Comparison of ENCODE assay signal across 12 cellular contexts in the genomic region with DNA sequence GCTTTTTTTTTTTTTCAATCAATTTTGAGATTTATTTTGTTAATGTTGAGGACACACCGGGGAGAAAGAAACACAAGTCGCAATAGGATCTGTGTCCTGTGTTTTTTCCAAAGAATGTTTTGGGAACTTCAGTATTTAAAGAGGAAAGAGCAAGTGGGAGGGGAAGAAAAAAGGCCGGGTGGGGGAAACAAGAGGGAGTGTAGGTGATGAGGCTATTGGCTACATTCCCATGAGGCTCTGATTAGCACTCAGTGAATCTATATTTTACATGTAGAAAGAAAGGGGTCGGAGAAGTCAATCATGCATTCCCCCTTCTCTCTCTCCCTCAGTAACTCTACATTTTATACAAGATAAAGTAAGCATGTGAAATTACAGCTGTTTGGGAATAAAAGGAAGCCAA. TPM values are rescaled to one million over a fixed set of nuclear protein-coding genes. Genes with fewer than 3 reads are reported as not detected.
DNase-seq lines count a peak whose midpoint lies in the region; ATAC-seq and TF ChIP-seq lines count a peak whose summit lies in the region.
"Had no signal": no experiment of that assay in that cellular context is flagged by ENCODE, and none has a peak within 500 bp of the region (broad histone marks: within the 10 kb centered on the region; RNA-seq: fewer than 3 reads in every experiment).

No MANE protein-coding gene starts in this region.

- peak overlapping the region in 3 of 4 donors; percentile 16 to 80 (median 35) for H3K4me3 Mint-ChIP-seq in CD4-positive, CD25-positive, alpha-beta regulatory T cell
- no peak overlapping the region for H3K4me3 Mint-ChIP-seq in Calu3 (ENCODE audit: low read depth, unreplicated experiment)
- no peak overlapping the region for H3K4me3 Mint-ChIP-seq in activated T-cell treated with anti-CD3 and anti-CD28 coated beads, Interleukin-2, amount 50 U/mL, for 72 hours

- CTCF ChIA-PET in Calu3 (lab: Charles Lee) = no interaction called here

- no peak for TF ChIP-seq CTCF in esophagus squamous epithelium (IDR thresholded peaks at IDR 0.05)
- no peak for TF ChIP-seq CTCF in gastrocnemius medialis (IDR thresholded peaks at IDR 0.05 in 4 of 5, conservative IDR thresholded peaks at IDR 0.05 in 1 of 5)
- no peak for TF ChIP-seq CTCF in Calu3 (IDR thresholded peaks at IDR 0.05; ENCODE audit: unreplicated experiment)

- no peak for TF ChIP-seq POLR2A in esophagus squamous epithelium (IDR thresholded peaks at IDR 0.05)
- TF ChIP-seq POLR2A in gastrocnemius medialis (IDR thresholded peaks at IDR 0.05) = no peak

- peaks cover 0 to 32% (median 11%) of the 10 kb centered on the region in 7 donors for H3K9me3 Mint-ChIP-seq in CD4-positive, CD25-positive, alpha-beta regulatory T cell
- H3K9me3 Mint-ChIP-seq in Calu3 (ENCODE audit: low read depth, unreplicated experiment) = peaks cover 5% of the 10 kb centered on the region
- peaks cover 10% of the 10 kb centered on the region in 2 donors for H3K9me3 Mint-ChIP-seq in activated T-cell treated with anti-CD3 and anti-CD28 coated beads, Interleukin-2, amount 50 U/mL, for 72 hours

- no peak for DNase-seq in CD4-positive, CD25-positive, alpha-beta regulatory T cell
- DNase-seq in RPMI7951 (ENCODE audit: low read depth) (peak; percentile 4), esophagus squamous epithelium (lab: John Stamatoyannopoulos, UW) (no peak), gastrocnemius medialis (no peak), Calu3 (no peak), HK-2 (ENCODE audit: unreplicated experiment) (no peak)
- DNase-seq in activated CD4-positive, CD25-positive, alpha-beta regulatory T cell treated with anti-CD3 and anti-CD28 coated beads, Interleukin-2, amount 50 U/mL, for 72 hours = no peak
- no peak for DNase-seq in activated T-cell treated with anti-CD3 and anti-CD28 coated beads, Interleukin-2, amount 50 U/mL, for 72 hours
- DNase-seq: H7; immature natural killer cell; stimulated activated CD4-positive, alpha-beta T cell treated with anti-CD3 and anti-CD28 coated beads, Interleukin-2, amount 100 ng/mL, for 48 hours had no signal

- H3K4me3 ChIP-seq in CD4-positive, CD25-positive, alpha-beta regulatory T cell (ENCODE audit: low read depth, low read length) = no peak overlapping the region
- H3K4me3 ChIP-seq in esophagus squamous epithelium (peak overlapping the region in 1 of 4 donors; percentile 23), gastrocnemius medialis (peak overlapping the region; percentile 1 to 43 (median 22))

- H3K27me3 Mint-ChIP-seq in CD4-positive, CD25-positive, alpha-beta regulatory T cell = no peaks in the 10 kb centered on the region
- no peaks in the 10 kb centered on the region for H3K27me3 Mint-ChIP-seq in Calu3 (ENCODE audit: unreplicated experiment)
- no peaks in the 10 kb centered on the region for H3K27me3 Mint-ChIP-seq in activated T-cell treated with anti-CD3 and anti-CD28 coated beads, Interleukin-2, amount 50 U/mL, for 72 hours (ENCODE audit: low read depth)

- peaks cover 12 to 54% (median 24%) of the 10 kb centered on the region in 4 donors for H3K4me1 Mint-ChIP-seq in CD4-positive, CD25-positive, alpha-beta regulatory T cell
- H3K4me1 Mint-ChIP-seq in Calu3 (ENCODE audit: low read depth, unreplicated experiment) = peaks cover 5% of the 10 kb centered on the region
- peaks cover 26% of the 10 kb centered on the region for H3K4me1 Mint-ChIP-seq in activated T-cell treated with anti-CD3 and anti-CD28 coated beads, Interleukin-2, amount 50 U/mL, for 72 hours (ENCODE audit: low read depth)

- H3K27ac Mint-ChIP-seq in CD4-positive, CD25-positive, alpha-beta regulatory T cell = peak overlapping the region in 1 of 3 donors; percentile 36
- no peak overlapping the region for H3K27ac Mint-ChIP-seq in Calu3 (ENCODE audit: unreplicated experiment)
- H3K27ac Mint-ChIP-seq in activated T-cell treated with anti-CD3 and anti-CD28 coated beads, Interleukin-2, amount 50 U/mL, for 72 hours = no peak overlapping the region

- peaks cover 0 to 15% of the 10 kb centered on the region in 2 experiments for H3K9me3 ChIP-seq in CD4-positive, CD25-positive, alpha-beta regulatory T cell (ENCODE audit: control insufficient read depth in 2 of 2, low read length in 2 of 2)
- H3K9me3 ChIP-seq in esophagus squamous epithelium (peaks cover 0 to 6% (median 0%) of the 10 kb centered on the region in 3 donors), gastrocnemius medialis (no peaks in the 10 kb centered on the region)

- H3K4me1 ChIP-seq in CD4-positive, CD25-positive, alpha-beta regulatory T cell (ENCODE audit: control insufficient read depth, insufficient read depth, low read length, poor library complexity, severe bottlenecking) = peaks cover 17% of the 10 kb centered on the region
- H3K4me1 ChIP-seq in esophagus squamous epithelium = peaks cover 8 to 58% (median 20%) of the 10 kb centered on the region in 3 donors
- peaks cover 32 to 56% of the 10 kb centered on the region in 2 donors for H3K4me1 ChIP-seq in gastrocnemius medialis

- intact Hi-C loops in esophagus squamous epithelium (cut with DNase I) (no loop called here), gastrocnemius medialis (cut with DNase I; ENCODE audit: low total_unique reads) (no loop called here), Calu3 (cut with micrococcal nuclease; ENCODE audit: unreplicated experiment) (no loop called here)

- H3K36me3 Mint-ChIP-seq in CD4-positive, CD25-positive, alpha-beta regulatory T cell = peaks cover 33% of the 10 kb centered on the region
- H3K36me3 Mint-ChIP-seq in Calu3 (ENCODE audit: insufficient read depth, unreplicated experiment) = peaks cover 55% of the 10 kb centered on the region
- H3K36me3 Mint-ChIP-seq in activated T-cell treated with anti-CD3 and anti-CD28 coated beads, Interleukin-2, amount 50 U/mL, for 72 hours (ENCODE audit: insufficient read depth in 2 of 2) = peaks cover 22 to 61% of the 10 kb centered on the region in 2 donors

- no peaks in the 10 kb centered on the region for H3K36me3 ChIP-seq in CD4-positive, CD25-positive, alpha-beta regulatory T cell (ENCODE audit: control insufficient read depth, insufficient read depth, low read length)
- H3K36me3 ChIP-seq in esophagus squamous epithelium = peaks cover 0 to 18% (median 0%) of the 10 kb centered on the region in 3 donors
- no peaks in the 10 kb centered on the region for H3K36me3 ChIP-seq in gastrocnemius medialis

- H3K27ac ChIP-seq in CD4-positive, CD25-positive, alpha-beta regulatory T cell (ENCODE audit: insufficient read depth, low read length, poor library complexity, severe bottlenecking) = no peak overlapping the region
- H3K27ac ChIP-seq in esophagus squamous epithelium (peak overlapping the region; percentile 1 to 70 (median 57)), gastrocnemius medialis (peak overlapping the region; percentile 69 to 90 (median 88))

- BruUV-seq in Calu3 (replicated peaks; lab: Mats Ljungman, UMichigan) = no TSS peak

- H3K27me3 ChIP-seq in CD4-positive, CD25-positive, alpha-beta regulatory T cell (ENCODE audit: control insufficient read depth, insufficient read depth, low read length) = no peaks in the 10 kb centered on the region
- H3K27me3 ChIP-seq in esophagus squamous epithelium (no peaks in the 10 kb centered on the region), gastrocnemius medialis (no peaks in the 10 kb centered on the region)
- H3K27me3 ChIP-seq: BLaER1 treated with 17β-estradiol and CSF1 and Interleukin-3, amounts not matched to agents 10 nM and 100 nM had no signal

- no peak for ATAC-seq in CD4-positive, CD25-positive, alpha-beta regulatory T cell (ENCODE audit: low read depth in 2 of 2)
- no peak for ATAC-seq in gastrocnemius medialis
- ATAC-seq in activated T-cell treated with anti-CD3 and anti-CD28 coated beads, Interleukin-2, amount 50 U/mL, for 72 hours (replicated peaks in 1 of 2) = no peak

- in situ Hi-C loops in gastrocnemius medialis (cut with MboI; ENCODE audit: low sequenced_read_pairs in 4 of 4) = loop anchor here (25.0 kb wide), 3 partner anchors 246 to 646 kb away; a partner anchor contains a TSS

- 59 to 65% methylated on average over 4 of the region's 4 CpGs for WGBS in esophagus squamous epithelium, 2 donors

RNA-seq across cellular contexts. Expression of a gene that starts 4.1 kb away (rescaled TPM):
- 10.5 TPM for total RNA-seq in CD4-positive, CD25-positive, alpha-beta regulatory T cell
- polyA plus RNA-seq in CD4-positive, CD25-positive, alpha-beta regulatory T cell = 1 to 10 TPM; 4.9 to 8.9 (median 8.1) TPM
- total RNA-seq in RPMI7951 (2014; rRNA removed; shearing (Covaris generic)) = 18.4 and 20.2 TPM in 2 replicates
- total RNA-seq in esophagus squamous epithelium (10 to 100 TPM in 1 of 4 donors, 1 to 10 TPM in 3; 5.5 to 10.3 (median 7.4) TPM), gastrocnemius medialis (10 to 100 TPM; 10.0 to 34.3 (median 14.2) TPM), Calu3 (2022) (14.5 and 16.6 TPM in 2 replicates)
- total RNA-seq in activated T-cell treated with anti-CD3 and anti-CD28 coated beads, Interleukin-2, amount 50 U/mL, for 72 hours = 10 to 100 TPM; 15.4 to 15.8 TPM
- total RNA-seq: H7 had no signal

Comparison
In these comparisons a context has a peak if more than half of its experiments do, and no peak if none do; other contexts are left out.
1. H3K4me3 Mint-ChIP-seq: peak in CD4-positive, CD25-positive, alpha-beta regulatory T cell (3 of 4); none in Calu3 (single experiment) and activated T-cell treated with anti-CD3 and anti-CD28 coated beads, Interleukin-2, amount 50 U/mL, for 72 hours (0 of 2).